Comparison of ENCODE assay signal across 2 cellular contexts in genomic region chr12:48882325-48882687, GRCh38.
A peak's percentile ranks its signal among the peaks of the same experiment; 100 is the strongest.
TF ChIP-seq lines count a peak whose summit lies in the region.

No MANE protein-coding gene starts in this region.

TF ChIP-seq in IMR-90, 13 proteins besides CTCF, POLR2A, EP300 and RAD21:
- TF ChIP-seq RFX5 (IDR thresholded peaks at IDR 0.05; ENCODE audit: low read depth, low read length): no peak
- TF ChIP-seq, protein P1, sequence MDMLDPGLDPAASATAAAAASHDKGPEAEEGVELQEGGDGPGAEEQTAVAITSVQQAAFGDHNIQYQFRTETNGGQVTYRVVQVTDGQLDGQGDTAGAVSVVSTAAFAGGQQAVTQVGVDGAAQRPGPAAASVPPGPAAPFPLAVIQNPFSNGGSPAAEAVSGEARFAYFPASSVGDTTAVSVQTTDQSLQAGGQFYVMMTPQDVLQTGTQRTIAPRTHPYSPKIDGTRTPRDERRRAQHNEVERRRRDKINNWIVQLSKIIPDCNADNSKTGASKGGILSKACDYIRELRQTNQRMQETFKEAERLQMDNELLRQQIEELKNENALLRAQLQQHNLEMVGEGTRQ (IDR thresholded peaks at IDR 0.05; ENCODE audit: low read depth, low read length): no peak
- TF ChIP-seq MAFK (IDR thresholded peaks at IDR 0.05; ENCODE audit: low read depth, low read length): no peak
- no peak for TF ChIP-seq MAZ (IDR thresholded peaks at IDR 0.05; ENCODE audit: borderline replicate concordance, low read depth, low read length)
- TF ChIP-seq, protein P2, sequence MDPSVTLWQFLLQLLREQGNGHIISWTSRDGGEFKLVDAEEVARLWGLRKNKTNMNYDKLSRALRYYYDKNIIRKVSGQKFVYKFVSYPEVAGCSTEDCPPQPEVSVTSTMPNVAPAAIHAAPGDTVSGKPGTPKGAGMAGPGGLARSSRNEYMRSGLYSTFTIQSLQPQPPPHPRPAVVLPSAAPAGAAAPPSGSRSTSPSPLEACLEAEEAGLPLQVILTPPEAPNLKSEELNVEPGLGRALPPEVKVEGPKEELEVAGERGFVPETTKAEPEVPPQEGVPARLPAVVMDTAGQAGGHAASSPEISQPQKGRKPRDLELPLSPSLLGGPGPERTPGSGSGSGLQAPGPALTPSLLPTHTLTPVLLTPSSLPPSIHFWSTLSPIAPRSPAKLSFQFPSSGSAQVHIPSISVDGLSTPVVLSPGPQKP (IDR thresholded peaks at IDR 0.05; ENCODE audit: borderline replicate concordance, low read depth, low read length): no peak
- no peak for TF ChIP-seq SMC3 (IDR thresholded peaks at IDR 0.05; ENCODE audit: low read depth, low read length)
- no peak for TF ChIP-seq FOS (IDR thresholded peaks at IDR 0.05; ENCODE audit: low read depth, low read length)
- TF ChIP-seq MXI1 (IDR thresholded peaks at IDR 0.05; ENCODE audit: borderline replicate concordance, low read depth, low read length): no peak
- TF ChIP-seq BHLHE40 (IDR thresholded peaks at IDR 0.05; ENCODE audit: low read depth, low read length): no peak
- TF ChIP-seq RCOR1 (IDR thresholded peaks at IDR 0.05; ENCODE audit: insufficient replicate concordance, low read length): no peak
- TF ChIP-seq CHD1 (IDR thresholded peaks at IDR 0.05; ENCODE audit: low read depth, low read length): no peak
- TF ChIP-seq NFE2L2 (IDR thresholded peaks at IDR 0.05; ENCODE audit: low read depth, low read length): no peak
- no peak for TF ChIP-seq CEBPB (IDR thresholded peaks at IDR 0.05; ENCODE audit: low read depth, low read length)

TF ChIP-seq in H1, 55 proteins besides CTCF, POLR2A, EP300 and RAD21:
- no peak for TF ChIP-seq CHD7 (IDR thresholded peaks at IDR 0.05; ENCODE audit: insufficient replicate concordance, low read length)
- TF ChIP-seq TAF1 (IDR thresholded peaks at IDR 0.05; ENCODE audit: low read depth, low read length): 0 out of 2 replicates have a peak, but pooled peaks have one; percentile 15
- TF ChIP-seq RBBP5 (IDR thresholded peaks at IDR 0.05; ENCODE audit: borderline replicate concordance, low read depth, low read length): no peak
- no peak for TF ChIP-seq CTBP2 (IDR thresholded peaks at IDR 0.05; ENCODE audit: borderline replicate concordance, insufficient read depth, insufficient read length, low read length)
- TF ChIP-seq TCF12 (IDR thresholded peaks at IDR 0.05; ENCODE audit: low read depth, low read length): no peak
- TF ChIP-seq RFX5 (IDR thresholded peaks at IDR 0.05; ENCODE audit: borderline replicate concordance, low read depth, low read length): no peak
